10 cellular contexts compared by ENCODE assay signal in the genomic region with DNA sequence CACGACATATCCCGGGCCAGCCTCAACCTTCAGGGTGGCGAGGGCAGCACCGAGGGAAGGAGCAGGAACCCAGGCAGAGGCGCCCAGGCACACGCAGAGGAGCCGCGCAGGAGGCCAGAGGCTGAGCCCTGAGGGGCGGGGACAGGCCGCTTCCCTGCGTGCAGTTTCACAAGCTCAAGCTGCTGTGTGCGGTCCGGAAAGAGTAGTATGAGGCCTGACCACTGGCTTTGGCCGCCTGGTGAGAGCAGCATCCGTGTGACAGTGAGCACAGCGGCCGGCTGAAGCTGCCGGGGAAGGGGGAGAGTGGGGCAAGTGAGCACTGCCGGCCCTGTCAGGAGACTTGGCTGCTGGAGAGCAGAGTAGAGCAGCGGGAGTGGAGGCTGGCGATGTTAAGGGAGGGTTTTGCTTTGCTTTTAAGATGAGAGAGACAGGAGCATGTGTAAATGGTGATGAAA. TPM values are rescaled to one million over a fixed set of nuclear protein-coding genes. Genes with fewer than 3 reads are reported as not detected.
DNase-seq lines count a peak whose midpoint lies in the region; ATAC-seq lines count a peak whose summit lies in the region.
"Had no signal": no experiment of that assay in that cellular context is flagged by ENCODE, and none has a peak within 500 bp of the region (broad histone marks: within the 10 kb centered on the region; RNA-seq: fewer than 3 reads in every experiment).

No MANE protein-coding gene starts in this region.

- no peaks in the 10 kb centered on the region for H3K36me3 ChIP-seq in BLaER1 treated with 17β-estradiol and CSF1 and Interleukin-3, amounts not matched to agents 10 nM and 100 nM
- H3K36me3 ChIP-seq: uterus had no signal

- peak overlapping the region in 10 of 11 experiments; percentile 25 to 64 (median 45); a peak in 17 of 22 replicates for H3K9ac ChIP-seq in BLaER1 treated with 17β-estradiol and CSF1 and Interleukin-3, amounts not matched to agents 10 nM and 100 nM

- H3K27ac ChIP-seq in BLaER1 treated with 17β-estradiol and CSF1 and Interleukin-3, amounts not matched to agents 10 nM and 100 nM = peak overlapping the region; percentile 19 to 67 (median 53); a peak in 17 of 22 replicates
- H3K27ac ChIP-seq: uterus had no signal

- H3K9me3 ChIP-seq in BLaER1 treated with 17β-estradiol and CSF1 and Interleukin-3, amounts not matched to agents 10 nM and 100 nM (replicated peaks in 1 of 11) = peaks cover 0 to 14% (median 6%) of the 10 kb centered on the region in 11 experiments; a peak in 11 of 22 replicates
- H3K9me3 ChIP-seq: uterus had no signal

- H3K4me3 ChIP-seq in BLaER1 treated with 17β-estradiol and CSF1 and Interleukin-3, amounts not matched to agents 10 nM and 100 nM = peak overlapping the region in 1 of 10 experiments; percentile 28; a peak in 1 of 20 replicates
- H3K4me3 ChIP-seq: uterus had no signal

- H3K4me2 ChIP-seq in BLaER1 treated with 17β-estradiol and CSF1 and Interleukin-3, amounts not matched to agents 10 nM and 100 nM = peak overlapping the region; percentile 78 to 92 (median 84)

- peak; percentile 73 for ATAC-seq in HG03095 (IDR thresholded peaks at IDR 0.05; ENCODE audit: unreplicated experiment)
- no peak for ATAC-seq in GM19397 (IDR thresholded peaks at IDR 0.05; ENCODE audit: unreplicated experiment)

- H4K20me1 ChIP-seq in BLaER1 treated with 17β-estradiol and CSF1 and Interleukin-3, amounts not matched to agents 10 nM and 100 nM = no peaks in the 10 kb centered on the region

- no peaks in the 10 kb centered on the region for H3K27me3 ChIP-seq in BLaER1 treated with 17β-estradiol and CSF1 and Interleukin-3, amounts not matched to agents 10 nM and 100 nM

- DNase-seq in brain pericyte (ENCODE audit: low read depth, low spot score) (peak; percentile 72), mucosa of gallbladder (ENCODE audit: low spot score) (peak; percentile 53), T-helper 9 cell (no peak), DMS79 treated with DMSO at 0.1 percent for 48 hours (lab: John Stamatoyannopoulos, UW) (no peak), DMS 273 treated with DMSO at 0.1 percent for 48 hours (lab: John Stamatoyannopoulos, UW) (no peak)
- DNase-seq: activated naive CD8-positive, alpha-beta T cell treated with anti-CD3 and anti-CD28 coated beads, Interleukin-2, amount 10 ng/mL, durations not matched to agents 7 days and 5 days; uterus had no signal

- H3K4me1 ChIP-seq in BLaER1 treated with 17β-estradiol and CSF1 and Interleukin-3, amounts not matched to agents 10 nM and 100 nM = peaks cover 33 to 62% (median 42%) of the 10 kb centered on the region in 10 experiments
- H3K4me1 ChIP-seq: uterus had no signal

RNA-seq across cellular contexts. Expression of a gene that starts 8.7 kb away (rescaled TPM):
- 1.2 TPM for total RNA-seq in mucosa of gallbladder
- total RNA-seq: activated naive CD8-positive, alpha-beta T cell treated with anti-CD3 and anti-CD28 coated beads, Interleukin-2, amount 10 ng/mL, durations not matched to agents 7 days and 5 days had no signal

RNA-seq across cellular contexts. Expression of a gene that starts 13.8 kb away (rescaled TPM):
- total RNA-seq in mucosa of gallbladder = 0.63 TPM
- total RNA-seq: activated naive CD8-positive, alpha-beta T cell treated with anti-CD3 and anti-CD28 coated beads, Interleukin-2, amount 10 ng/mL, durations not matched to agents 7 days and 5 days had no signal

Comparison
In these comparisons a context has a peak if more than half of its experiments do, and no peak if none do; other contexts are left out.
1. DNase-seq: peak in brain pericyte (single experiment) and mucosa of gallbladder (single experiment); none in T-helper 9 cell (single experiment), DMS79 treated with DMSO at 0.1 percent for 48 hours (single experiment) and DMS 273 treated with DMSO at 0.1 percent for 48 hours (single experiment).